24 cellular contexts compared by ENCODE assay signal in genomic region chr15:56254270-56254669, GRCh38.
"Had no signal": no experiment of that assay in that cellular context is flagged by ENCODE, and none has a peak within 500 bp of the region (broad histone marks: within the 10 kb centered on the region; RNA-seq: fewer than 3 reads in every experiment).

No MANE protein-coding gene starts in this region.

- H3K36me3 ChIP-seq: left ventricle myocardium inferior, neutrophil, ovary, sigmoid colon, vagina had no signal

- DNase-seq: activated CD4-positive, alpha-beta T cell treated with anti-CD3 and anti-CD28 coated beads for 48 hours; activated CD4-positive, alpha-beta T cell treated with anti-CD3 and anti-CD28 coated beads, Interleukin-2, amount 50 U/mL, for 48 hours; activated CD8-positive, alpha-beta memory T cell treated with anti-CD3 and anti-CD28 coated beads for 24 hours; activated effector memory CD4-positive, alpha-beta T cell treated with Interleukin-2 at 50 U/mL for 16 hours; activated naive CD4-positive, alpha-beta T cell treated with Interleukin-2 at 50 U/mL for 16 hours; aorta; body of pancreas; dermis blood vessel endothelial cell; effector CD8-positive, alpha-beta T cell; islet precursor cell; left ventricle myocardium inferior; mesendoderm; natural killer cell; ovary; sigmoid colon; small intestine; stimulated activated CD4-positive, alpha-beta T cell treated with anti-CD3 and anti-CD28 coated beads, Interleukin-4, amount 100 ng/mL, for 24 hours; stimulated activated naive CD8-positive, alpha-beta T cell treated with anti-CD3 and anti-CD28 coated beads, Interleukin-15, amount 100 ng/mL, for 72 hours; substantia nigra had no signal

- H3K4me3 ChIP-seq: body of pancreas, left ventricle myocardium inferior, lung, ovary, sigmoid colon, vagina had no signal

- H3K9me3 ChIP-seq: body of pancreas, neutrophil, ovary, vagina had no signal

- H3K4me1 ChIP-seq: body of pancreas, left ventricle myocardium inferior, vagina had no signal

- ATAC-seq: activated CD4-positive, CD25-positive, alpha-beta regulatory T cell treated with anti-CD3 and anti-CD28 coated beads, Interleukin-2, amount 50 U/mL, for 24 hours; body of pancreas; natural killer cell; stimulated activated effector memory CD8-positive, alpha-beta T cell treated with anti-CD3 and anti-CD28 coated beads, Interleukin-12 subunit alpha, Interleukin-12 subunit beta, amount 100 ng/mL, for 72 hours; stimulated activated naive CD8-positive, alpha-beta T cell treated with anti-CD3 and anti-CD28 coated beads, Interleukin-15, amount 100 ng/mL, for 72 hours had no signal

- H3K27me3 ChIP-seq: body of pancreas, sigmoid colon, vagina had no signal

- H3K27ac ChIP-seq: body of pancreas, left ventricle myocardium inferior, neutrophil, ovary, sigmoid colon, vagina had no signal
